In genomic region chr16:58360041-58360634, GRCh38 we compare ENCODE assay signal across 26 cellular contexts. TPM values are rescaled to one million over a fixed set of nuclear protein-coding genes. Genes with fewer than 3 reads are reported as not detected.
A peak's percentile ranks its signal among the peaks of the same experiment; 100 is the strongest.
DNase-seq lines count a peak whose midpoint lies in the region; ATAC-seq, FAIRE-seq and TF ChIP-seq lines count a peak whose summit lies in the region.
"Had no signal": no experiment of that assay in that cellular context is flagged by ENCODE, and none has a peak within 500 bp of the region (broad histone marks: within the 10 kb centered on the region; RNA-seq: fewer than 3 reads in every experiment).

No MANE protein-coding gene starts in this region.

- FAIRE-seq in K562 (lab: Jason Lieb, UNC) = no peak
- FAIRE-seq: GM12891, GM19239 had no signal

- peaks cover 0 to 5% of the 10 kb centered on the region in 2 experiments; a peak in 1 of 4 replicates for H3K9me3 ChIP-seq in HCT116 (ENCODE audit: control insufficient read depth in 1 of 2, insufficient read depth in 1 of 2, low read depth in 1 of 2, low read length in 2 of 2)
- H3K9me3 ChIP-seq in K562 (replicated peaks; ENCODE audit: control insufficient read depth, insufficient read depth, low read depth, low read length) = peaks cover 7% of the 10 kb centered on the region; the same call in 1 of the 2 replicates

- intact Hi-C loops in HCT116 (cut with micrococcal nuclease) = no loop called here
- intact Hi-C loops in K562 (cut with micrococcal nuclease) = no loop called here

- H3K79me2 ChIP-seq in HCT116 (ENCODE audit: insufficient read depth, low read length) (no peaks in the 10 kb centered on the region), K562 (ENCODE audit: control insufficient read depth, insufficient read depth, low read length) (no peaks in the 10 kb centered on the region)

- no peaks in the 10 kb centered on the region for H4K20me1 ChIP-seq in HCT116 (ENCODE audit: insufficient read depth)
- H4K20me1 ChIP-seq in K562 (replicated peaks; ENCODE audit: control insufficient read depth, insufficient read depth, low read length) = no peaks in the 10 kb centered on the region
- H4K20me1 ChIP-seq: BLaER1 treated with 17β-estradiol and CSF1 and Interleukin-3, amounts not matched to agents 10 nM and 100 nM had no signal

- no peak for TF ChIP-seq RAD21 in HCT116 (IDR thresholded peaks at IDR 0.05; ENCODE audit: low read depth)
- TF ChIP-seq RAD21 in K562 (CRISPR knock-in tag; conservative IDR thresholded peaks at IDR 0.05 in 1 of 2, IDR thresholded peaks at IDR 0.05 in 1 of 2) = no peak

- TF ChIP-seq POLR2A in HCT116 (IDR thresholded peaks at IDR 0.05; ENCODE audit: borderline replicate concordance, extremely low read depth, insufficient read depth, insufficient read length) = no peak
- TF ChIP-seq POLR2A in K562 (conservative IDR thresholded peaks at IDR 0.05) = no peak

- no peak for TF ChIP-seq CTCF in HCT116 (IDR thresholded peaks at IDR 0.05 in 2 of 3, conservative IDR thresholded peaks at IDR 0.05 in 1 of 3; ENCODE audit: borderline replicate concordance in 1 of 3, insufficient read depth in 1 of 3, low read depth in 2 of 3, low read length in 2 of 3)
- TF ChIP-seq CTCF in K562 (IDR thresholded peaks at IDR 0.05 in 2 of 3, conservative IDR thresholded peaks at IDR 0.05 in 1 of 3; ENCODE audit: insufficient read depth in 2 of 3, low read depth in 1 of 3, low read length in 3 of 3) = no peak
- TF ChIP-seq CTCF in coronary artery (IDR thresholded peaks at IDR 0.05) = no peak

- no peaks in the 10 kb centered on the region for H3K9me2 ChIP-seq in HCT116 (ENCODE audit: insufficient read depth)

- no TSS peak for BruUV-seq in HCT116 (replicated peaks; lab: Mats Ljungman, UMichigan)
- no TSS peak for BruUV-seq in K562 (replicated peaks; lab: Mats Ljungman, UMichigan)

- H3K4me3 ChIP-seq in HCT116 (replicated peaks in 1 of 2; ENCODE audit: low read depth in 1 of 2, low read length in 2 of 2) (no peak overlapping the region), K562 (no peak overlapping the region), coronary artery (no peak overlapping the region)
- H3K4me3 ChIP-seq: A549; BLaER1 treated with 17β-estradiol and CSF1 and Interleukin-3, amounts not matched to agents 10 nM and 100 nM had no signal

- H3K4me2 ChIP-seq in HCT116 (ENCODE audit: low read length) (no peak overlapping the region), K562 (ENCODE audit: insufficient read depth, low read length) (no peak overlapping the region)
- H3K4me2 ChIP-seq: A549; BLaER1 treated with 17β-estradiol and CSF1 and Interleukin-3, amounts not matched to agents 10 nM and 100 nM had no signal

- H3K9me1 ChIP-seq in K562 (ENCODE audit: control insufficient read depth, insufficient read depth, low read length) = no peaks in the 10 kb centered on the region

- ATAC-seq in HCT116 = no peak
- ATAC-seq in K562 = no peak
- no peak for ATAC-seq in GM21737 (IDR thresholded peaks at IDR 0.05; ENCODE audit: unreplicated experiment)
- ATAC-seq: A549 had no signal

- POLR2A ChIA-PET in HCT116 (lab: Charles Lee) (no interaction called here), K562 (lab: Yijun Ruan, JAX) (interaction anchor here (0.6 kb wide), 1 partner anchor 298 kb away, joined by 4 read pairs; no protein-coding TSS in a partner anchor)

- in situ Hi-C loops in K562 (cut with MboI) = no loop called here

- H3K4me1 ChIP-seq in HCT116 (ENCODE audit: control insufficient read depth in 1 of 2, insufficient read depth in 2 of 2, low read length in 2 of 2) (no peaks in the 10 kb centered on the region), K562 (replicated peaks in 1 of 2; ENCODE audit: control insufficient read depth in 2 of 2, insufficient read depth in 2 of 2, low read length in 2 of 2) (no peaks in the 10 kb centered on the region; a peak in 1 of 5 replicates)
- H3K4me1 ChIP-seq: A549; BLaER1 treated with 17β-estradiol and CSF1 and Interleukin-3, amounts not matched to agents 10 nM and 100 nM had no signal

- H3K27me3 ChIP-seq in HCT116 (ENCODE audit: insufficient read depth, low read length) (no peaks in the 10 kb centered on the region), K562 (ENCODE audit: control insufficient read depth in 2 of 2, insufficient read depth in 2 of 2, low read length in 2 of 2) (peaks cover 0 to 4% of the 10 kb centered on the region in 2 experiments; a peak in 1 of 5 replicates)
- H3K27me3 ChIP-seq: BLaER1 treated with 17β-estradiol and CSF1 and Interleukin-3, amounts not matched to agents 10 nM and 100 nM had no signal

- peak; percentile 56; the same call in 1 of the 2 replicates for TF ChIP-seq EP300 in K562 (IDR thresholded peaks at IDR 0.05; ENCODE audit: low read length)

- CTCF ChIA-PET in HCT116 (lab: Charles Lee) (no interaction called here), K562 (lab: Yijun Ruan, JAX; ENCODE audit: low intra/inter-chr PET ratio) (no interaction called here)

- RAD21 ChIA-PET in HCT116 (lab: Charles Lee; ENCODE audit: low non-redundant PET in 1 of 2, low total read pairs in 2 of 2, uncharacterized antibody in 2 of 2, unreplicated experiment in 2 of 2) = no interaction called here

- H2AFZ ChIP-seq in HCT116 (ENCODE audit: low read depth, low read length, poor library complexity, severe bottlenecking) (no peak overlapping the region), K562 (ENCODE audit: low read depth, low read length) (no peak overlapping the region)

- H3K27ac ChIP-seq in HCT116 (ENCODE audit: low read depth, low read length) (no peak overlapping the region), K562 (ENCODE audit: extremely low read depth, low read depth, low read length) (no peak overlapping the region), coronary artery (no peak overlapping the region)
- H3K27ac ChIP-seq: A549; BLaER1 treated with 17β-estradiol and CSF1 and Interleukin-3, amounts not matched to agents 10 nM and 100 nM; C4-2B had no signal

- no peaks in the 10 kb centered on the region for H3K36me3 ChIP-seq in HCT116 (ENCODE audit: control insufficient read depth in 1 of 2, insufficient read depth in 2 of 2, low read length in 2 of 2)
- H3K36me3 ChIP-seq in K562 (ENCODE audit: control insufficient read depth, insufficient read depth, low read length) = no peaks in the 10 kb centered on the region
- H3K36me3 ChIP-seq: BLaER1 treated with 17β-estradiol and CSF1 and Interleukin-3, amounts not matched to agents 10 nM and 100 nM had no signal

- peak; percentile 11 for DNase-seq in A172 (ENCODE audit: low spot score)
- DNase-seq in HCT116 (ENCODE audit: low read depth, low spot score) = no peak
- DNase-seq in OCI-M1 (lab: John Stamatoyannopoulos, UW) = peak; percentile 31
- DNase-seq in K562 (ENCODE audit: extremely low read depth in 1 of 4, low spot score in 3 of 4) = peak in 1 of 4 experiments; percentile 40
- DNase-seq in KG1 (lab: John Stamatoyannopoulos, UW) = no peak
- no peak for DNase-seq in coronary artery (ENCODE audit: low spot score)
- no peak for DNase-seq in NCI-H748 (lab: John Stamatoyannopoulos, UW; ENCODE audit: unreplicated experiment)
- DNase-seq: 8988T; AML-193; CD4-positive, alpha-beta memory T cell; CD4-positive, CD25-positive, alpha-beta regulatory T cell; CD8-positive, alpha-beta memory T cell; COR-L47; DMS 273 treated with DMSO at 0.1 percent for 48 hours; DMS153; DMS53; DMS79; DND-41; EL; GDM1 had no signal

- H3K9ac ChIP-seq in HCT116 (ENCODE audit: low read length) (no peak overlapping the region), K562 (ENCODE audit: insufficient read depth in 1 of 2, low read depth in 2 of 2, low read length in 2 of 2) (no peak overlapping the region)
- H3K9ac ChIP-seq: BLaER1 treated with 17β-estradiol and CSF1 and Interleukin-3, amounts not matched to agents 10 nM and 100 nM had no signal

TF ChIP-seq in K562, 482 proteins besides CTCF, POLR2A, EP300 and RAD21 (continues in another document):
- TF ChIP-seq KDM1A (IDR thresholded peaks at IDR 0.05) (no peak), EP400 (IDR thresholded peaks at IDR 0.05) (no peak), TCFL5 (CRISPR knock-in tag; conservative IDR thresholded peaks at IDR 0.05) (no peak), CBFA2T2 (conservative IDR thresholded peaks at IDR 0.05) (peak; percentile 87), NCOR1 (IDR thresholded peaks at IDR 0.05) (peak; percentile 80), SIN3A (IDR thresholded peaks at IDR 0.05; ENCODE audit: borderline replicate concordance in 2 of 2, control insufficient read depth in 1 of 2, low read depth in 2 of 2, low read length in 2 of 2) (no peak), JUND (IDR thresholded peaks at IDR 0.05; ENCODE audit: borderline replicate concordance, low read depth, low read length) (no peak), JUND (tag; IDR thresholded peaks at IDR 0.05; ENCODE audit: borderline replicate concordance, low read depth, low read length) (no peak)

RNA-seq across cellular contexts. Expression of gene GINS3, which starts 32.1 kb away (rescaled TPM):
- total RNA-seq in A172 (2014; rRNA removed; shearing (Covaris generic)) = 30.5 and 34.0 TPM in 2 replicates
- total RNA-seq in HCT116 (2021; ENCODE audit: unreplicated experiment) = 12.1 TPM
- polyA plus RNA-seq in HCT116 (2012) = 6.0 and 7.8 TPM in 2 replicates
- 14.3 and 15.6 TPM in 2 replicates for total RNA-seq in K562 (2011; cell fraction: chromatin; rRNA removed; ENCODE audit: low replicate concordance)
- 9.3 and 11.7 TPM in 2 replicates for total RNA-seq in K562 (2011; cell fraction: nucleolus; rRNA removed)
- total RNA-seq in K562 (2011; cell fraction: nucleoplasm; rRNA removed) = 13.7 and 18.9 TPM in 2 replicates
- 18.1 and 18.3 TPM in 2 replicates for total RNA-seq in K562 (2014; rRNA removed)
- 24.9 and 25.7 TPM in 2 replicates for total RNA-seq in K562 (2014; rRNA removed; fragmentation: Illumina TruSeq; extraction: Trizol)
- total RNA-seq in K562 (2015; rRNA removed; fragmentation: Illumina TruSeq; extraction: Trizol) = 26.7 and 27.0 TPM in 2 replicates
- total RNA-seq in K562 (2021) = 17.8 and 22.5 TPM in 2 replicates
- 18.6 and 24.6 TPM in 2 replicates for polyA plus RNA-seq in K562 (2011; rRNA removed)
- polyA plus RNA-seq in K562 (2011; cell fraction: cytosol; rRNA removed) = 14.0 and 17.9 TPM in 2 replicates
- 13.6 and 15.6 TPM in 2 replicates for polyA plus RNA-seq in K562 (2011; cell fraction: nucleus; rRNA removed)
- polyA plus RNA-seq in K562 (2012) = 15.0 and 17.9 TPM in 2 replicates
- 27.7 and 31.9 TPM in 2 replicates for polyA plus RNA-seq in K562 (2014; fragmentation: Illumina TruSeq; extraction: Trizol)
- 10 to 100 TPM; 25.4 to 28.1 TPM for polyA plus RNA-seq in K562 (2014; fragmentation: Nextera tagmentation; extraction: Ambion mirVana)
- 17.8 and 20.6 TPM in 2 replicates for polyA plus RNA-seq in K562 (2014; rRNA removed)
- polyA minus RNA-seq in K562 (2011; rRNA and poly(A)+ RNA removed) = 14.8 and 17.0 TPM in 2 replicates
- 6.7 and 9.9 TPM in 2 replicates for polyA minus RNA-seq in K562 (2011; cell fraction: cytosol; rRNA and poly(A)+ RNA removed)
- 6.3 and 6.7 TPM in 2 replicates for polyA minus RNA-seq in K562 (2011; cell fraction: nucleus; rRNA and poly(A)+ RNA removed)

Comparison
In these comparisons a context has a peak if more than half of its experiments do, and no peak if none do; other contexts are left out.
1. DNase-seq: peak in A172 (single experiment) and OCI-M1 (single experiment); none in HCT116 (single experiment), KG1 (single experiment), coronary artery (single experiment) and NCI-H748 (single experiment).